In genomic region chr16:58492066-58492465, GRCh38 we compare ENCODE assay signal across 29 cellular contexts. TPM values are rescaled to one million over a fixed set of nuclear protein-coding genes. Genes with fewer than 3 reads are reported as not detected.
DNase-seq lines count a peak whose midpoint lies in the region; ATAC-seq lines count a peak whose summit lies in the region.
"Had no signal": no experiment of that assay in that cellular context is flagged by ENCODE, and none has a peak within 500 bp of the region (broad histone marks: within the 10 kb centered on the region; RNA-seq: fewer than 3 reads in every experiment).

No MANE protein-coding gene starts in this region.

- intact Hi-C loops in posterior vena cava (cut with DNase I) = no loop called here

- DNase-seq in NCI-H1436 (lab: John Stamatoyannopoulos, UW) (peak; percentile 28), NCI-H1436 treated with DMSO at 0.1 percent for 48 hours (lab: John Stamatoyannopoulos, UW) (no peak), NAMALWA (ENCODE audit: low spot score) (peak; percentile 37), posterior vena cava (ENCODE audit: low spot score) (peak; percentile 54), NCI-H1694 treated with DMSO at 0.1 percent for 48 hours (lab: John Stamatoyannopoulos, UW) (no peak), NCI-H748 (lab: John Stamatoyannopoulos, UW; ENCODE audit: unreplicated experiment) (no peak)
- DNase-seq: 8988T; activated CD4-positive, alpha-beta T cell treated with anti-CD3 and anti-CD28 coated beads, Interleukin-2, amount 50 U/mL, for 4 hours; activated CD8-positive, alpha-beta memory T cell treated with anti-CD3 and anti-CD28 coated beads, Interleukin-2, amount 50 U/mL, for 4 hours; activated naive CD4-positive, alpha-beta T cell treated with anti-CD3 and anti-CD28 coated beads, Interleukin-2, amount 50 U/mL, for 16 hours; amniotic stem cell; CD8-positive, alpha-beta T cell; effector memory CD8-positive, alpha-beta T cell; foreskin fibroblast; GOT3; IMR-90; mammary epithelial cell; NCI-H1092 treated with DMSO at 0.1 percent for 48 hours; NCI-H2029 treated with DMSO at 0.1 percent for 48 hours; NCI-H526; psoas muscle; stimulated activated naive CD4-positive, alpha-beta T cell treated with Interleukin-2 at 50 U/mL for 16 hours; thyroid gland had no signal

- ATAC-seq in HG03521 (IDR thresholded peaks at IDR 0.05; ENCODE audit: unreplicated experiment) = no peak
- ATAC-seq: CD8-positive, alpha-beta T cell; effector memory CD8-positive, alpha-beta T cell; esophagus mucosa; heart left ventricle; psoas muscle had no signal

- peak overlapping the region; percentile 32 for H3K27ac ChIP-seq in cingulate gyrus (ENCODE audit: low read depth, low read length)
- H3K27ac ChIP-seq: coronary artery, neutrophil, psoas muscle, thyroid gland had no signal

RNA-seq across cellular contexts. Expression of gene NDRG4, which starts 7.9 kb away (rescaled TPM):
- total RNA-seq in posterior vena cava = 1 to 10 TPM; 5.8 to 8.6 TPM
- total RNA-seq: CD8-positive, alpha-beta T cell had no signal

RNA-seq across cellular contexts. Expression of gene SETD6, which starts 23.3 kb away (rescaled TPM):
- total RNA-seq in posterior vena cava = 10 to 100 TPM in 1 of 2 donors, 1 to 10 TPM in 1; 9.9 to 13.5 TPM

Comparison
In these comparisons a context has a peak if more than half of its experiments do, and no peak if none do; other contexts are left out.
1. DNase-seq: peak in NCI-H1436 (single experiment), NAMALWA (single experiment) and posterior vena cava (single experiment); none in NCI-H1436 treated with DMSO at 0.1 percent for 48 hours (single experiment), NCI-H1694 treated with DMSO at 0.1 percent for 48 hours (single experiment) and NCI-H748 (single experiment).